In the genomic region with DNA sequence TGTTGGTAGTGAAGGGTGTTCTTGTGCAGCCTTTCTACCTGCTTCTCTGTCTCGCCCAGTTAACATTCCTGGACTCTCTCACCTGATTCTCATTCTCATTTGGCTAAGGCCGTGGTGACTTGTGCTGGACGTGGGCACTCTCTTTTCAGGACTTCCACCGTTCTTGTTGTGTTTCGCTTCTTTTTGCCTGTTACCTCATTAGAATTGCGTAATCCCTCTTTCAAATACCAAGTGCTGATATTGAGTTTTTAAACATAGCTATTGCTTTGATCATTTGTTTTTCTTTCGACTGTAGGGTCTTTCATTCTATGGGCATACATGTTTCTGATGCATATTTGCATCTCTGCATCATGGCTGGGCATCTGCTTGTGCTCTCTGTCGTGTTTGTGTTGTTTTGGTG, we compare ENCODE assay signal across 20 cellular contexts.
DNase-seq lines count a peak whose midpoint lies in the region; ATAC-seq, FAIRE-seq and TF ChIP-seq lines count a peak whose summit lies in the region.
"Had no signal": no experiment of that assay in that cellular context is flagged by ENCODE, and none has a peak within 500 bp of the region (broad histone marks: within the 10 kb centered on the region; RNA-seq: fewer than 3 reads in every experiment).

No MANE protein-coding gene starts in this region.

- H3K4me3 ChIP-seq in K562 (no peak overlapping the region), left lung (no peak overlapping the region), upper lobe of right lung (no peak overlapping the region)
- H3K4me3 ChIP-seq: BLaER1 treated with 17β-estradiol and CSF1 and Interleukin-3, amounts not matched to agents 10 nM and 100 nM; GM12878 had no signal

- no peak overlapping the region for H3K4me3 Mint-ChIP-seq in activated naive CD8-positive, alpha-beta T cell treated with anti-CD3 and anti-CD28 coated beads, Interleukin-2, amount 50 U/mL, for 24 hours
- no peak overlapping the region for H3K4me3 Mint-ChIP-seq in activated naive CD8-positive, alpha-beta T cell treated with anti-CD3 and anti-CD28 coated beads for 36 hours
- no peak overlapping the region for H3K4me3 Mint-ChIP-seq in natural killer cell
- H3K4me3 Mint-ChIP-seq: CD8-positive, alpha-beta memory T cell; IgD-negative memory B cell had no signal

- no TSS peak for BruUV-seq in K562 (replicated peaks; lab: Mats Ljungman, UMichigan)

- POLR2A ChIA-PET in K562 (lab: Yijun Ruan, JAX) = interaction anchor here (0.6 kb wide), 1 partner anchor 8 kb away, joined by 4 read pairs; no protein-coding TSS in a partner anchor

- H3K36me3 Mint-ChIP-seq in activated naive CD8-positive, alpha-beta T cell treated with anti-CD3 and anti-CD28 coated beads, Interleukin-2, amount 50 U/mL, for 24 hours (ENCODE audit: low read depth) = peaks cover 2% of the 10 kb centered on the region
- H3K36me3 Mint-ChIP-seq in activated naive CD8-positive, alpha-beta T cell treated with anti-CD3 and anti-CD28 coated beads for 36 hours = no peaks in the 10 kb centered on the region
- no peaks in the 10 kb centered on the region for H3K36me3 Mint-ChIP-seq in natural killer cell
- H3K36me3 Mint-ChIP-seq: CD8-positive, alpha-beta memory T cell had no signal

- no peaks in the 10 kb centered on the region for H4K20me1 ChIP-seq in K562 (replicated peaks; ENCODE audit: control insufficient read depth, insufficient read depth, low read length)
- H4K20me1 ChIP-seq: BLaER1 treated with 17β-estradiol and CSF1 and Interleukin-3, amounts not matched to agents 10 nM and 100 nM had no signal

- H3K27me3 Mint-ChIP-seq in activated naive CD8-positive, alpha-beta T cell treated with anti-CD3 and anti-CD28 coated beads, Interleukin-2, amount 50 U/mL, for 24 hours = no peaks in the 10 kb centered on the region
- H3K27me3 Mint-ChIP-seq in activated naive CD8-positive, alpha-beta T cell treated with anti-CD3 and anti-CD28 coated beads for 36 hours = no peaks in the 10 kb centered on the region
- H3K27me3 Mint-ChIP-seq in natural killer cell (ENCODE audit: low read depth in 2 of 2) = no peaks in the 10 kb centered on the region
- H3K27me3 Mint-ChIP-seq: IgD-negative memory B cell had no signal

- no peaks in the 10 kb centered on the region for H3K4me1 Mint-ChIP-seq in activated naive CD8-positive, alpha-beta T cell treated with anti-CD3 and anti-CD28 coated beads, Interleukin-2, amount 50 U/mL, for 24 hours
- no peaks in the 10 kb centered on the region for H3K4me1 Mint-ChIP-seq in activated naive CD8-positive, alpha-beta T cell treated with anti-CD3 and anti-CD28 coated beads for 36 hours
- no peaks in the 10 kb centered on the region for H3K4me1 Mint-ChIP-seq in natural killer cell
- H3K4me1 Mint-ChIP-seq: CD8-positive, alpha-beta memory T cell; IgD-negative memory B cell had no signal

- H3K27me3 ChIP-seq in K562 (ENCODE audit: control insufficient read depth in 2 of 2, insufficient read depth in 2 of 2, low read length in 2 of 2) (no peaks in the 10 kb centered on the region), left lung (no peaks in the 10 kb centered on the region), upper lobe of right lung (no peaks in the 10 kb centered on the region)
- H3K27me3 ChIP-seq: BLaER1 treated with 17β-estradiol and CSF1 and Interleukin-3, amounts not matched to agents 10 nM and 100 nM had no signal

- H3K36me3 ChIP-seq in K562 (ENCODE audit: control insufficient read depth, insufficient read depth, low read length) = no peaks in the 10 kb centered on the region
- peaks cover 0 to 10% of the 10 kb centered on the region in 2 donors for H3K36me3 ChIP-seq in left lung
- peaks cover 13% of the 10 kb centered on the region for H3K36me3 ChIP-seq in upper lobe of right lung

- no peaks in the 10 kb centered on the region for H3K9me3 Mint-ChIP-seq in activated naive CD8-positive, alpha-beta T cell treated with anti-CD3 and anti-CD28 coated beads, Interleukin-2, amount 50 U/mL, for 24 hours
- no peaks in the 10 kb centered on the region for H3K9me3 Mint-ChIP-seq in activated naive CD8-positive, alpha-beta T cell treated with anti-CD3 and anti-CD28 coated beads for 36 hours
- H3K9me3 Mint-ChIP-seq in natural killer cell = no peaks in the 10 kb centered on the region
- H3K9me3 Mint-ChIP-seq: IgD-negative memory B cell had no signal

- TF ChIP-seq CTCF in K562 (IDR thresholded peaks at IDR 0.05 in 2 of 3, conservative IDR thresholded peaks at IDR 0.05 in 1 of 3; ENCODE audit: insufficient read depth in 2 of 3, low read depth in 1 of 3, low read length in 3 of 3) = no peak
- TF ChIP-seq CTCF in left lung (IDR thresholded peaks at IDR 0.05) = no peak
- TF ChIP-seq CTCF in upper lobe of right lung (IDR thresholded peaks at IDR 0.05) = no peak
- TF ChIP-seq CTCF in natural killer cell (IDR thresholded peaks at IDR 0.05) = no peak

- no peak overlapping the region for H2AFZ ChIP-seq in K562 (ENCODE audit: low read depth, low read length)

- no peaks in the 10 kb centered on the region for H3K9me1 ChIP-seq in K562 (ENCODE audit: control insufficient read depth, insufficient read depth, low read length)

- TF ChIP-seq RAD21 in K562 (CRISPR knock-in tag; conservative IDR thresholded peaks at IDR 0.05 in 1 of 2, IDR thresholded peaks at IDR 0.05 in 1 of 2) = no peak

- ATAC-seq in activated naive CD8-positive, alpha-beta T cell treated with anti-CD3 and anti-CD28 coated beads, Interleukin-2, amount 50 U/mL, for 24 hours = no peak
- ATAC-seq in K562 = no peak
- peak; percentile 11 for ATAC-seq in left lung
- peak; percentile 19 for ATAC-seq in upper lobe of right lung
- no peak for ATAC-seq in natural killer cell
- no peak for ATAC-seq in HG03342 (IDR thresholded peaks at IDR 0.05; ENCODE audit: unreplicated experiment)
- ATAC-seq: GM12878 had no signal

- H3K27ac Mint-ChIP-seq in activated naive CD8-positive, alpha-beta T cell treated with anti-CD3 and anti-CD28 coated beads, Interleukin-2, amount 50 U/mL, for 24 hours = peak overlapping the region; percentile 29
- H3K27ac Mint-ChIP-seq in activated naive CD8-positive, alpha-beta T cell treated with anti-CD3 and anti-CD28 coated beads for 36 hours = no peak overlapping the region
- H3K27ac Mint-ChIP-seq in natural killer cell = no peak overlapping the region
- H3K27ac Mint-ChIP-seq: CD8-positive, alpha-beta memory T cell had no signal

- TF ChIP-seq EP300 in K562 (IDR thresholded peaks at IDR 0.05; ENCODE audit: low read length) = no peak

- WGBS in K562 (ENCODE audit: insufficient coverage, low coverage, missing lambda C conversion rate) = 69% methylated on average over 6 of the region's 8 CpGs

- no peaks in the 10 kb centered on the region for H3K9me3 ChIP-seq in K562 (replicated peaks; ENCODE audit: control insufficient read depth, insufficient read depth, low read depth, low read length)
- H3K9me3 ChIP-seq in left lung = no peaks in the 10 kb centered on the region
- no peaks in the 10 kb centered on the region for H3K9me3 ChIP-seq in upper lobe of right lung
- H3K9me3 ChIP-seq: BLaER1 treated with 17β-estradiol and CSF1 and Interleukin-3, amounts not matched to agents 10 nM and 100 nM had no signal

- H3K79me2 ChIP-seq in K562 (ENCODE audit: control insufficient read depth, insufficient read depth, low read length) = no peaks in the 10 kb centered on the region

- FAIRE-seq in K562 (lab: Jason Lieb, UNC) = no peak
- FAIRE-seq: GM12878, H54 had no signal

- intact Hi-C loops in K562 (cut with micrococcal nuclease) (no loop called here), left lung (cut with DNase I) (no loop called here), upper lobe of right lung (cut with DNase I) (no loop called here), natural killer cell (cut with micrococcal nuclease) (no loop called here)

- H3K4me1 ChIP-seq in K562 (replicated peaks in 1 of 2; ENCODE audit: control insufficient read depth in 2 of 2, insufficient read depth in 2 of 2, low read length in 2 of 2) (no peaks in the 10 kb centered on the region), left lung (peaks cover 3 to 8% of the 10 kb centered on the region in 2 donors), upper lobe of right lung (peaks cover 9% of the 10 kb centered on the region)

- CTCF ChIA-PET in K562 (lab: Yijun Ruan, JAX; ENCODE audit: low intra/inter-chr PET ratio) = no interaction called here

- no peak overlapping the region for H3K4me2 ChIP-seq in K562 (ENCODE audit: insufficient read depth, low read length)
- H3K4me2 ChIP-seq: BLaER1 treated with 17β-estradiol and CSF1 and Interleukin-3, amounts not matched to agents 10 nM and 100 nM had no signal

- H3K9ac ChIP-seq in K562 (ENCODE audit: insufficient read depth in 1 of 2, low read depth in 2 of 2, low read length in 2 of 2) = no peak overlapping the region
- H3K9ac ChIP-seq: BLaER1 treated with 17β-estradiol and CSF1 and Interleukin-3, amounts not matched to agents 10 nM and 100 nM had no signal

- DNase-seq in activated naive CD8-positive, alpha-beta T cell treated with anti-CD3 and anti-CD28 coated beads, Interleukin-2, amount 50 U/mL, for 24 hours = no peak
- no peak for DNase-seq in activated naive CD8-positive, alpha-beta T cell treated with anti-CD3 and anti-CD28 coated beads for 36 hours
- DNase-seq in K562 (ENCODE audit: extremely low read depth in 1 of 4, low spot score in 3 of 4) (no peak), left lung (no peak), upper lobe of right lung (no peak), natural killer cell (no peak), SKM-1 (lab: John Stamatoyannopoulos, UW; ENCODE audit: unreplicated experiment) (no peak)
- DNase-seq: CD8-positive, alpha-beta memory T cell; DMS79 treated with DMSO at 0.1 percent for 48 hours; NCI-H1930; NCI-H2171; NCI-H82; OCI-M1; RPMI8226; SIG-M5 had no signal

- H3K27ac ChIP-seq in K562 (ENCODE audit: extremely low read depth, low read depth, low read length) (no peak overlapping the region), left lung (no peak overlapping the region), upper lobe of right lung (no peak overlapping the region)
- H3K27ac ChIP-seq: BLaER1 treated with 17β-estradiol and CSF1 and Interleukin-3, amounts not matched to agents 10 nM and 100 nM had no signal

- TF ChIP-seq POLR2A in K562 (conservative IDR thresholded peaks at IDR 0.05) = no peak

- in situ Hi-C loops in K562 (cut with MboI) = no loop called here

TF ChIP-seq in K562, 482 proteins besides CTCF, POLR2A, EP300 and RAD21:
- TF ChIP-seq PTTG1 (tag; IDR thresholded peaks at IDR 0.05; ENCODE audit: low read depth) = no peak
- TF ChIP-seq CEBPB (tag; IDR thresholded peaks at IDR 0.05) = peak; percentile 90
- no peak for TF ChIP-seq CEBPG (CRISPR knock-in tag; IDR thresholded peaks at IDR 0.05)
- peak; percentile 41 to 85; a peak in 3 of 4 replicates for TF ChIP-seq CEBPG (tag; conservative IDR thresholded peaks at IDR 0.05 in 1 of 2, IDR thresholded peaks at IDR 0.05 in 1 of 2)
- TF ChIP-seq RHOXF2B (CRISPR knock-in tag; conservative IDR thresholded peaks at IDR 0.05) = no peak
- no peak for TF ChIP-seq ZNF263 (CRISPR knock-in tag; IDR thresholded peaks at IDR 0.05; ENCODE audit: borderline replicate concordance)

Comparison
In these comparisons a context has a peak if more than half of its experiments do, and no peak if none do; other contexts are left out.
1. ATAC-seq: peak in left lung (single experiment) and upper lobe of right lung (single experiment); none in activated naive CD8-positive, alpha-beta T cell treated with anti-CD3 and anti-CD28 coated beads, Interleukin-2, amount 50 U/mL, for 24 hours (single experiment), K562 (single experiment), natural killer cell (0 of 3) and HG03342 (single experiment).